ENCODE assay signal across 1 cellular context in genomic region chr15:52790166-52790708, GRCh38.
TF ChIP-seq lines count a peak whose summit lies in the region.

ONECUT1 (minus strand) TSS chr15:52790336; CDS start chr15:52789884, 452 bp downstream.

TF ChIP-seq in HepG2, 621 proteins besides CTCF, POLR2A, EP300 and RAD21 (continued from another document and continues in another):
- TF ChIP-seq USF2 (IDR thresholded peaks at IDR 0.05; ENCODE audit: low read depth, low read length), result no peak
- no peak for TF ChIP-seq USF2 (CRISPR knock-in tag; IDR thresholded peaks at IDR 0.05; ENCODE audit: borderline replicate concordance)
- TF ChIP-seq ZNF138 (CRISPR knock-in tag; IDR thresholded peaks at IDR 0.05; ENCODE audit: low read depth), result peak; percentile 76; the same call in 1 of the 2 replicates
- no peak for TF ChIP-seq RERE (CRISPR knock-in tag; IDR thresholded peaks at IDR 0.05; ENCODE audit: low read depth)
- peak; percentile 42; the same call in 1 of the 2 replicates for TF ChIP-seq TGIF2 (CRISPR knock-in tag; IDR thresholded peaks at IDR 0.05)
- no peak for TF ChIP-seq AGO1 (IDR thresholded peaks at IDR 0.05; ENCODE audit: low read depth, low read length, poor library complexity, severe bottlenecking)
- TF ChIP-seq PAX8 (CRISPR knock-in tag; IDR thresholded peaks at IDR 0.05; ENCODE audit: borderline replicate concordance), result no peak
- peak; percentile 56; the same call in 1 of the 2 replicates for TF ChIP-seq ZFX (CRISPR knock-in tag; IDR thresholded peaks at IDR 0.05; ENCODE audit: low read depth)
- TF ChIP-seq ZNF256 (CRISPR knock-in tag; conservative IDR thresholded peaks at IDR 0.05), result peak; percentile 66; the same call in 1 of the 2 replicates
- TF ChIP-seq, protein P1, sequence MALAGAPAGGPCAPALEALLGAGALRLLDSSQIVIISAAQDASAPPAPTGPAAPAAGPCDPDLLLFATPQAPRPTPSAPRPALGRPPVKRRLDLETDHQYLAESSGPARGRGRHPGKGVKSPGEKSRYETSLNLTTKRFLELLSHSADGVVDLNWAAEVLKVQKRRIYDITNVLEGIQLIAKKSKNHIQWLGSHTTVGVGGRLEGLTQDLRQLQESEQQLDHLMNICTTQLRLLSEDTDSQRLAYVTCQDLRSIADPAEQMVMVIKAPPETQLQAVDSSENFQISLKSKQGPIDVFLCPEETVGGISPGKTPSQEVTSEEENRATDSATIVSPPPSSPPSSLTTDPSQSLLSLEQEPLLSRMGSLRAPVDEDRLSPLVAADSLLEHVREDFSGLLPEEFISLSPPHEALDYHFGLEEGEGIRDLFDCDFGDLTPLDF (CRISPR knock-in tag; IDR thresholded peaks at IDR 0.05), result peak; percentile 68
- peak; percentile 49; the same call in 1 of the 2 replicates for TF ChIP-seq ZNF777 (CRISPR knock-in tag; IDR thresholded peaks at IDR 0.05)
- TF ChIP-seq RFXAP (CRISPR knock-in tag; IDR thresholded peaks at IDR 0.05; ENCODE audit: borderline replicate concordance), result 0 out of 2 replicates have a peak, but pooled peaks have one; percentile 61
- TF ChIP-seq KAT2B (IDR thresholded peaks at IDR 0.05; ENCODE audit: borderline replicate concordance, low read depth, low read length), result no peak
- 0 out of 2 replicates have a peak, but pooled peaks have one; percentile 82 for TF ChIP-seq ZNF83 (CRISPR knock-in tag; IDR thresholded peaks at IDR 0.05; ENCODE audit: borderline replicate concordance)
- TF ChIP-seq, protein P2, sequence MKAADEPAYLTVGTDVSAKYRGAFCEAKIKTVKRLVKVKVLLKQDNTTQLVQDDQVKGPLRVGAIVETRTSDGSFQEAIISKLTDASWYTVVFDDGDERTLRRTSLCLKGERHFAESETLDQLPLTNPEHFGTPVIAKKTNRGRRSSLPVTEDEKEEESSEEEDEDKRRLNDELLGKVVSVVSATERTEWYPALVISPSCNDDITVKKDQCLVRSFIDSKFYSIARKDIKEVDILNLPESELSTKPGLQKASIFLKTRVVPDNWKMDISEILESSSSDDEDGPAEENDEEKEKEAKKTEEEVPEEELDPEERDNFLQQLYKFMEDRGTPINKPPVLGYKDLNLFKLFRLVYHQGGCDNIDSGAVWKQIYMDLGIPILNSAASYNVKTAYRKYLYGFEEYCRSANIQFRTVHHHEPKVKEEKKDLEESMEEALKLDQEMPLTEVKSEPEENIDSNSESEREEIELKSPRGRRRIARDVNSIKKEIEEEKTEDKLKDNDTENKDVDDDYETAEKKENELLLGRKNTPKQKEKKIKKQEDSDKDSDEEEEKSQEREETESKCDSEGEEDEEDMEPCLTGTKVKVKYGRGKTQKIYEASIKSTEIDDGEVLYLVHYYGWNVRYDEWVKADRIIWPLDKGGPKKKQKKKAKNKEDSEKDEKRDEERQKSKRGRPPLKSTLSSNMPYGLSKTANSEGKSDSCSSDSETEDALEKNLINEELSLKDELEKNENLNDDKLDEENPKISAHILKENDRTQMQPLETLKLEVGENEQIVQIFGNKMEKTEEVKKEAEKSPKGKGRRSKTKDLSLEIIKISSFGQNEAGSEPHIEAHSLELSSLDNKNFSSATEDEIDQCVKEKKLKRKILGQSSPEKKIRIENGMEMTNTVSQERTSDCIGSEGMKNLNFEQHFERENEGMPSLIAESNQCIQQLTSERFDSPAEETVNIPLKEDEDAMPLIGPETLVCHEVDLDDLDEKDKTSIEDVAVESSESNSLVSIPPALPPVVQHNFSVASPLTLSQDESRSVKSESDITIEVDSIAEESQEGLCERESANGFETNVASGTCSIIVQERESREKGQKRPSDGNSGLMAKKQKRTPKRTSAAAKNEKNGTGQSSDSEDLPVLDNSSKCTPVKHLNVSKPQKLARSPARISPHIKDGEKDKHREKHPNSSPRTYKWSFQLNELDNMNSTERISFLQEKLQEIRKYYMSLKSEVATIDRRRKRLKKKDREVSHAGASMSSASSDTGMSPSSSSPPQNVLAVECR (CRISPR knock-in tag; IDR thresholded peaks at IDR 0.05; ENCODE audit: borderline replicate concordance), result peak; percentile 18; the same call in 1 of the 2 replicates
- no peak for TF ChIP-seq POGZ (CRISPR knock-in tag; IDR thresholded peaks at IDR 0.05)
- TF ChIP-seq KLF11 (CRISPR knock-in tag; IDR thresholded peaks at IDR 0.05), result 0 out of 2 replicates have a peak, but pooled peaks have one; percentile 36
- TF ChIP-seq HES4 (CRISPR knock-in tag; IDR thresholded peaks at IDR 0.05; ENCODE audit: borderline replicate concordance), result peak; percentile 62; the same call in 1 of the 2 replicates
- TF ChIP-seq ZNF687 (CRISPR knock-in tag; IDR thresholded peaks at IDR 0.05), result peak; percentile 88
- TF ChIP-seq ZBED4 (CRISPR knock-in tag; IDR thresholded peaks at IDR 0.05; ENCODE audit: borderline replicate concordance), result peak; percentile 59; the same call in 1 of the 2 replicates
- no peak for TF ChIP-seq ZBTB4 (CRISPR knock-in tag; IDR thresholded peaks at IDR 0.05; ENCODE audit: borderline replicate concordance)
- 0 out of 2 replicates have a peak, but pooled peaks have one; percentile 27 for TF ChIP-seq POLR2G (IDR thresholded peaks at IDR 0.05; ENCODE audit: low read depth, low read length)
- 0 out of 2 replicates have a peak, but pooled peaks have one; percentile 75 for TF ChIP-seq NKX3-1 (CRISPR knock-in tag; IDR thresholded peaks at IDR 0.05)
- TF ChIP-seq AGO2 (optimal IDR thresholded peaks at IDR 0.05; ENCODE audit: low read depth, low read length), result no peak
- TF ChIP-seq ZSCAN9 (CRISPR knock-in tag; IDR thresholded peaks at IDR 0.05; ENCODE audit: borderline replicate concordance), result 0 out of 2 replicates have a peak, but pooled peaks have one; percentile 23
- TF ChIP-seq TSC22D2 (CRISPR knock-in tag; IDR thresholded peaks at IDR 0.05; ENCODE audit: borderline replicate concordance), result 0 out of 2 replicates have a peak, but pooled peaks have one; percentile 48
